16 cellular contexts compared by ENCODE assay signal in the genomic region with DNA sequence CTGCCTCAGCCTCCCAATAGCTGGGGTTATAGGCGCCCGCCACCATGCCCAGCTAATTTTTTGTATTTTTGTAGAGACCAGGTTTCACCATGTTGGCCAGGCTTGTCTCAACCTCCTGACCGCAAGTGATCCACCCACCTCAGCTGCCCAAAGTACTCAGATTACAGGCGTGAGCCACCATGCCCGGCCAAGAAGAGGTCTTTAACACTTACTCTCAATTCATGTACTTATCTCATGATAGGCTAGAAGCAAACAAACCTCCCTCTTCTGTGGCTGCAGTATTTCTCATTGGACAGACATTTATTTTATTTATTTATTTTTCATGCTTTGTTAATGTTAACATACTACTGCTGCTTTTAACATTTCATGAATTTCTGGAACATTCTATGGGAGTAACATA.
"Had no signal": no experiment of that assay in that cellular context is flagged by ENCODE, and none has a peak within 500 bp of the region (broad histone marks: within the 10 kb centered on the region; RNA-seq: fewer than 3 reads in every experiment).

No MANE protein-coding gene starts in this region.

- ATAC-seq: activated CD4-positive, CD25-positive, alpha-beta regulatory T cell treated with anti-CD3 and anti-CD28 coated beads, Interleukin-2, amount 50 U/mL, for 24 hours; foreskin keratinocyte; left colon; lower lobe of right lung; natural killer cell treated with Interleukin-12 subunit alpha and Interleukin-12 subunit beta and Interleukin-15 and Interleukin-18, amount 100 ng/mL, for 72 hours had no signal

- H3K4me1 ChIP-seq: colonic mucosa, foreskin keratinocyte, lower lobe of right lung, right atrium auricular region, tibial nerve, uterus had no signal

- DNase-seq: activated naive CD4-positive, alpha-beta T cell treated with anti-CD3 and anti-CD28 coated beads for 36 hours; activated T-cell treated with anti-CD3 and anti-CD28 coated beads for 4 hours; central memory CD4-positive, alpha-beta T cell; colonic mucosa; foreskin keratinocyte; hypothalamus; islet precursor cell; left colon; lower lobe of right lung; uterus had no signal

- H3K9me3 Mint-ChIP-seq: activated naive CD4-positive, alpha-beta T cell treated with anti-CD3 and anti-CD28 coated beads for 36 hours; brain; natural killer cell treated with Interleukin-12 subunit alpha and Interleukin-12 subunit beta and Interleukin-15 and Interleukin-18, amount 100 ng/mL, for 72 hours; stimulated activated naive CD8-positive, alpha-beta T cell treated with anti-CD3 and anti-CD28 coated beads, Interleukin-15, Interleukin-2, amounts not matched to agents 100 ng/mL and 50 ng/mL, for 24 hours had no signal

- H3K27me3 Mint-ChIP-seq: brain; natural killer cell treated with Interleukin-12 subunit alpha and Interleukin-12 subunit beta and Interleukin-15 and Interleukin-18, amount 100 ng/mL, for 72 hours; stimulated activated naive CD8-positive, alpha-beta T cell treated with anti-CD3 and anti-CD28 coated beads, Interleukin-15, Interleukin-2, amounts not matched to agents 100 ng/mL and 50 ng/mL, for 24 hours had no signal

- H3K27me3 ChIP-seq: colonic mucosa, foreskin keratinocyte, right atrium auricular region, tibial nerve, uterus had no signal

- H3K4me3 ChIP-seq: colonic mucosa, lower lobe of right lung, right atrium auricular region, tibial nerve, uterus had no signal

- H3K4me3 Mint-ChIP-seq: activated naive CD4-positive, alpha-beta T cell treated with anti-CD3 and anti-CD28 coated beads for 36 hours; brain; natural killer cell treated with Interleukin-12 subunit alpha and Interleukin-12 subunit beta and Interleukin-15 and Interleukin-18, amount 100 ng/mL, for 72 hours; stimulated activated naive CD8-positive, alpha-beta T cell treated with anti-CD3 and anti-CD28 coated beads, Interleukin-15, Interleukin-2, amounts not matched to agents 100 ng/mL and 50 ng/mL, for 24 hours had no signal

- H3K36me3 Mint-ChIP-seq: natural killer cell treated with Interleukin-12 subunit alpha and Interleukin-12 subunit beta and Interleukin-15 and Interleukin-18, amount 100 ng/mL, for 72 hours had no signal

- H3K27ac Mint-ChIP-seq: activated naive CD4-positive, alpha-beta T cell treated with anti-CD3 and anti-CD28 coated beads for 36 hours; stimulated activated naive CD8-positive, alpha-beta T cell treated with anti-CD3 and anti-CD28 coated beads, Interleukin-15, Interleukin-2, amounts not matched to agents 100 ng/mL and 50 ng/mL, for 24 hours had no signal

- H3K36me3 ChIP-seq: right atrium auricular region, uterus had no signal

- H3K27ac ChIP-seq: colonic mucosa, foreskin keratinocyte, lower lobe of right lung, right atrium auricular region, tibial nerve, uterus had no signal

- H3K9me3 ChIP-seq: colonic mucosa, lower lobe of right lung, right atrium auricular region, tibial nerve, uterus had no signal
